ENCODE assay signal across 9 cellular contexts in the genomic region with DNA sequence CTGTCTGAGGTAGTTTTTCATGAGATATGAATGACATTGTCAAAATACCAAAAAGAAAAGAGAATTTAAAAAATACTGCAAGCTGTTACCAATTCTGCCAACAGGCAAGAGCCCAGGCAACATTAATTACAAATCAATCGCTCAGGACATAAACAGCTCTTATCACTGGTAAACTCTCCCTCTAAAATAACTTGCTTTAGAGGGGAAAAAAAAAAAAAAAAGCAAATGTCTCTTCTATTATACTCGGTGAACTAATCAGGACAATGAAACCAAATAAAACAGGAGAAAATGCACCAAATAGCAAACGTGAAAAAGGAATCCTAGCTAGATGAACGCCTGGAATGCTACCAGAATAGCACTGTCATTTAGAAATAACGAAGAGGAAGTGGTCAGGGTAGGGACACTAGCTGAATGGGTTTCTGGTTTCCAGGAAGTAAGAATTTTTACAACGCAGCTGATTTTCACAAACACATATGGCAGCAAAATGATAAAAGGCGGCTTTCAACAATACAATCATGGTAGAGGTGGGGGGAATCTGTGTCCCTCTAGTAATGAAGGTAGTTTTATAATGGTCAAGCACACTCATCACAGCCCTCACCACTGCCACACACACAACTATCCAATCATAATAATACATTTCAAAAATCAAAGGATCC.
DNase-seq lines count a peak whose midpoint lies in the region; ATAC-seq and TF ChIP-seq lines count a peak whose summit lies in the region.
"Had no signal": no experiment of that assay in that cellular context is flagged by ENCODE, and none has a peak within 500 bp of the region (broad histone marks: within the 10 kb centered on the region; RNA-seq: fewer than 3 reads in every experiment).

No MANE protein-coding gene starts in this region.

- H3K27me3 Mint-ChIP-seq in activated CD4-positive, alpha-beta T cell treated with anti-CD3 and anti-CD28 coated beads for 36 hours: no peaks in the 10 kb centered on the region

- no peak overlapping the region for H2BK5ac ChIP-seq in trophoblast cell (ENCODE audit: low read depth, low read length, poor library complexity)

- H2BK120ac ChIP-seq in trophoblast cell (ENCODE audit: insufficient read depth, low read length, poor library complexity): no peak overlapping the region

- H3K14ac ChIP-seq in trophoblast cell (ENCODE audit: low read length): no peak overlapping the region

- no peak overlapping the region for H4K91ac ChIP-seq in trophoblast cell (ENCODE audit: low read depth, low read length)

- no peak for DNase-seq in activated CD4-positive, alpha-beta T cell treated with anti-CD3 and anti-CD28 coated beads for 36 hours
- DNase-seq in activated CD4-positive, alpha-beta T cell treated with anti-CD3 and anti-CD28 coated beads, Interleukin-2, amount 50 U/mL, for 1 hour: no peak
- DNase-seq in M059J (ENCODE audit: low read depth): peak; percentile 75
- peak; percentile 45 for DNase-seq in choroid plexus epithelial cell (ENCODE audit: low read depth)
- DNase-seq in trophoblast cell: peak; percentile 2 to 63
- no peak for DNase-seq in NCI-H1105 treated with DMSO at 0.1 percent for 48 hours (lab: John Stamatoyannopoulos, UW)
- DNase-seq in T1000 (lab: John Stamatoyannopoulos, UW): no peak
- DNase-seq in NCI-H524 (lab: John Stamatoyannopoulos, UW): no peak

- H2BK12ac ChIP-seq in trophoblast cell (ENCODE audit: low read length): no peak overlapping the region

- H2AFZ ChIP-seq in trophoblast cell (ENCODE audit: insufficient read depth, low read length, poor library complexity): no peak overlapping the region

- no peaks in the 10 kb centered on the region for H3K79me1 ChIP-seq in trophoblast cell (ENCODE audit: low read length)

- H3K9ac ChIP-seq in trophoblast cell (ENCODE audit: low read length): no peak overlapping the region

- H2AK5ac ChIP-seq in trophoblast cell (ENCODE audit: low read length): no peak overlapping the region

- H3K23ac ChIP-seq in trophoblast cell (ENCODE audit: low read length): no peak overlapping the region

- CTCF ChIA-PET in activated CD4-positive, alpha-beta T cell treated with anti-CD3 and anti-CD28 coated beads for 36 hours (lab: Charles Lee): interaction anchor here (0.7 kb wide), 1 partner anchor 108 kb away, joined by 3 read pairs; no protein-coding TSS in a partner anchor

- H3K36me3 Mint-ChIP-seq in activated CD4-positive, alpha-beta T cell treated with anti-CD3 and anti-CD28 coated beads for 36 hours (ENCODE audit: low read depth): peaks cover 17% of the 10 kb centered on the region

- H3K4ac ChIP-seq in trophoblast cell (ENCODE audit: low read depth, low read length): no peak overlapping the region

- H3K9me3 ChIP-seq in trophoblast cell (ENCODE audit: insufficient read depth, low read depth, low read length): peaks cover 2% of the 10 kb centered on the region

- H3K4me1 Mint-ChIP-seq in activated CD4-positive, alpha-beta T cell treated with anti-CD3 and anti-CD28 coated beads for 36 hours: peaks cover 14% of the 10 kb centered on the region

- no peak overlapping the region for H3K27ac Mint-ChIP-seq in activated CD4-positive, alpha-beta T cell treated with anti-CD3 and anti-CD28 coated beads for 36 hours

- H3K4me3 Mint-ChIP-seq in activated CD4-positive, alpha-beta T cell treated with anti-CD3 and anti-CD28 coated beads for 36 hours: peak overlapping the region; percentile 7
- H3K4me3 Mint-ChIP-seq: nephron had no signal

- no peak overlapping the region for H4K8ac ChIP-seq in trophoblast cell (ENCODE audit: low read depth, low read length)

- H3K79me2 ChIP-seq in trophoblast cell (ENCODE audit: control insufficient read depth, insufficient read depth, low read length, poor library complexity): no peaks in the 10 kb centered on the region

- WGBS in trophoblast cell (ENCODE audit: extremely low coverage, insufficient coverage, insufficient read length): no CpG with 5 or more reads among the region's 7 CpGs

- no peak for TF ChIP-seq CTCF in choroid plexus epithelial cell (conservative IDR thresholded peaks at IDR 0.05; ENCODE audit: low read depth, low read length)

- peaks cover 13% of the 10 kb centered on the region for H3K9me3 Mint-ChIP-seq in activated CD4-positive, alpha-beta T cell treated with anti-CD3 and anti-CD28 coated beads for 36 hours (ENCODE audit: low read depth)

- POLR2A ChIA-PET in activated CD4-positive, alpha-beta T cell treated with anti-CD3 and anti-CD28 coated beads for 36 hours (lab: Charles Lee): no interaction called here

- no peak overlapping the region for H3K27ac ChIP-seq in trophoblast cell (ENCODE audit: low read depth, low read length)

- H3K4me3 ChIP-seq in choroid plexus epithelial cell (ENCODE audit: low read depth, low read length) (peak overlapping the region; percentile 28), trophoblast cell (ENCODE audit: low read depth, low read length) (no peak overlapping the region)

- H3K36me3 ChIP-seq in trophoblast cell (ENCODE audit: control insufficient read depth in 1 of 2, insufficient read depth in 2 of 2, low read length in 2 of 2): no peaks in the 10 kb centered on the region

- ATAC-seq in activated CD4-positive, alpha-beta T cell treated with anti-CD3 and anti-CD28 coated beads for 36 hours: no peak

- H3K18ac ChIP-seq in trophoblast cell (ENCODE audit: low read length): no peak overlapping the region

- no peak overlapping the region for H4K12ac ChIP-seq in trophoblast cell (ENCODE audit: low read depth, low read length)

- intact Hi-C loops in activated CD4-positive, alpha-beta T cell treated with anti-CD3 and anti-CD28 coated beads for 36 hours (cut with DNase I, micrococcal nuclease): loop anchor here in 1 of 2 experiments (5.0 kb wide), 1 partner anchor 52 kb away; no protein-coding TSS in a partner anchor

- no peaks in the 10 kb centered on the region for H3K27me3 ChIP-seq in trophoblast cell (ENCODE audit: insufficient read depth, low read length)

- H3K4me1 ChIP-seq in trophoblast cell (ENCODE audit: control insufficient read depth in 1 of 2, insufficient read depth in 2 of 2, low read length in 2 of 2): no peaks in the 10 kb centered on the region

- H3K4me2 ChIP-seq in trophoblast cell (ENCODE audit: low read length): no peak overlapping the region

Comparison
In these comparisons a context has a peak if more than half of its experiments do, and no peak if none do; other contexts are left out.
1. DNase-seq: peak in M059J (single experiment), choroid plexus epithelial cell (single experiment) and trophoblast cell (2 of 2); none in activated CD4-positive, alpha-beta T cell treated with anti-CD3 and anti-CD28 coated beads for 36 hours (single experiment), activated CD4-positive, alpha-beta T cell treated with anti-CD3 and anti-CD28 coated beads, Interleukin-2, amount 50 U/mL, for 1 hour (single experiment), NCI-H1105 treated with DMSO at 0.1 percent for 48 hours (single experiment), T1000 (single experiment) and NCI-H524 (0 of 2).